Comparison of ENCODE assay signal across 1 cellular context in the genomic region with DNA sequence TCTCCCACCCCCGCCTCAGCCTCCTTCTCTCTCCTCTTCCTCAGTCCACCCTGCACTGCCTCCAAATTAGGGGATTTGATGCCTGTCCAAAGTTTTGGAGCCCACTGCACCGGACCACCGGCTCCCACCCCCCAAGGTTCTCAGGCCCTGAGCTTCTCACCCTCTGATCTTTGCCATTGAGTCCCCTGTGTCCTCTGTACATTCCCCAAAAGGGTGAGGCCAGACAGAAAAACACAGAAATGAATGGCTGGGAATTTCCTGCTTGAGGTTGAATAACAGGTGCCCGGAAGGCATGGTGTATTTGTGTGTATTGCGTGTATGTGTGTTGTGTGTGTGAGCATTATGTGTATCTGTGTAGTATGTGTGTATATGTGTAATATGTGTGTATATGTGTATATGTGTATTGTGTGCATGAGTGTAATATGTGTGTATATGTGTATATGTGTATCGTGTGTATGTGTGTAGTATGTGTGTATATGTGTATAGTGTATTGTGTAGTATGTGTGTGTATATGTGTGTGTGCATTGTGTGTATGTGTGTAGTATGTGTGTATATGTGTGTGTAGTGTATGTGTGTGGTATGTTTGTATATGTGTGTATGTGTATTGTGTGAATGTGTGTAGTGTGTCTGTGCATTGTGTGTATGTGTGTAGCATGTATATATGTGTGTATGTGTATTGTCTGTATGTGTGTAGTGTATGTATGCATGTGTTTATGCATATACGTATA.
A peak's percentile ranks its signal among the peaks of the same experiment; 100 is the strongest.
TF ChIP-seq lines count a peak whose summit lies in the region.

No MANE protein-coding gene starts in this region.

TF ChIP-seq in GM12878, 131 proteins besides CTCF, POLR2A, EP300 and RAD21 (continued from another document and continues in another):
- TF ChIP-seq CREM (IDR thresholded peaks at IDR 0.05; ENCODE audit: low read depth) (peak; percentile 92), YBX1 (IDR thresholded peaks at IDR 0.05) (no peak), SMARCA5 (IDR thresholded peaks at IDR 0.05) (peak; percentile 92), ESRRA (IDR thresholded peaks at IDR 0.05; ENCODE audit: low read length) (0 out of 2 replicates have a peak, but pooled peaks have one; percentile 26), GATAD2B (conservative IDR thresholded peaks at IDR 0.05; ENCODE audit: low read depth) (peak; percentile 91), ZNF217 (IDR thresholded peaks at IDR 0.05) (peak; percentile 59; the same call in 1 of the 2 replicates), TCF7 (IDR thresholded peaks at IDR 0.05; ENCODE audit: borderline replicate concordance) (peak; percentile 54), ZNF274 (IDR thresholded peaks at IDR 0.05; ENCODE audit: insufficient read depth, insufficient read length) (no peak), SIN3A (IDR thresholded peaks at IDR 0.05; ENCODE audit: low read depth, low read length) (no peak), JUNB (IDR thresholded peaks at IDR 0.05) (peak; percentile 97), CEBPB (IDR thresholded peaks at IDR 0.05; ENCODE audit: borderline replicate concordance in 1 of 2, low read depth in 2 of 2, low read length in 2 of 2) (no peak; a peak in 1 of 4 replicates), RAD51 (IDR thresholded peaks at IDR 0.05) (no peak), FOXK2 (IDR thresholded peaks at IDR 0.05) (peak; percentile 41; the same call in 1 of the 2 replicates), SMAD5 (IDR thresholded peaks at IDR 0.05; ENCODE audit: low read depth) (no peak), PML (IDR thresholded peaks at IDR 0.05; ENCODE audit: low read length) (no peak), SREBF2 (IDR thresholded peaks at IDR 0.05; ENCODE audit: low read length) (no peak), ZZZ3 (IDR thresholded peaks at IDR 0.05; ENCODE audit: control insufficient read depth, insufficient read length, low read depth) (no peak), FOXM1 (IDR thresholded peaks at IDR 0.05; ENCODE audit: low read depth, low read length) (peak; percentile 98), SMAD1 (IDR thresholded peaks at IDR 0.05; ENCODE audit: low read depth, partially characterized antibody) (no peak), SIX5 (IDR thresholded peaks at IDR 0.05; ENCODE audit: low read depth, low read length, severe bottlenecking) (no peak), ETV6 (conservative IDR thresholded peaks at IDR 0.05 in 1 of 2, IDR thresholded peaks at IDR 0.05 in 1 of 2; ENCODE audit: borderline replicate concordance in 1 of 2, low read depth in 1 of 2) (peak in 1 of 2 experiments; percentile 81; a peak in 2 of 4 replicates), MXI1 (IDR thresholded peaks at IDR 0.05; ENCODE audit: low read depth, low read length) (peak; percentile 35; the same call in 1 of the 2 replicates), NFYA (IDR thresholded peaks at IDR 0.05; ENCODE audit: borderline replicate concordance, low read depth, low read length) (no peak), HDAC6 (IDR thresholded peaks at IDR 0.05; ENCODE audit: unreplicated experiment) (no peak), MEF2A (IDR thresholded peaks at IDR 0.05; ENCODE audit: insufficient read depth, low read depth, low read length) (peak; percentile 63; the same call in 1 of the 2 replicates), CBX5 (IDR thresholded peaks at IDR 0.05; ENCODE audit: low read depth) (no peak), SRF (IDR thresholded peaks at IDR 0.05; ENCODE audit: low read depth in 2 of 2, low read length in 2 of 2) (no peak), HDGF (IDR thresholded peaks at IDR 0.05) (peak; percentile 97), ZBED1 (IDR thresholded peaks at IDR 0.05; ENCODE audit: borderline replicate concordance) (peak; percentile 85; the same call in 1 of the 2 replicates), PAX5 (IDR thresholded peaks at IDR 0.05; ENCODE audit: borderline replicate concordance, low read depth, low read length) (peak; percentile 67; the same call in 1 of the 2 replicates), SREBF1 (IDR thresholded peaks at IDR 0.05; ENCODE audit: low read length) (no peak), CBFB (IDR thresholded peaks at IDR 0.05; ENCODE audit: low read depth) (peak; percentile 75), ASH2L (IDR thresholded peaks at IDR 0.05; ENCODE audit: borderline replicate concordance, low read depth) (no peak), TCF3 (IDR thresholded peaks at IDR 0.05; ENCODE audit: borderline replicate concordance, insufficient read depth, low read depth, low read length) (peak; percentile 92), NR2C2 (IDR thresholded peaks at IDR 0.05; ENCODE audit: borderline replicate concordance, control insufficient read depth, insufficient read length, low read depth) (no peak), GABPA (IDR thresholded peaks at IDR 0.05; ENCODE audit: low read depth) (no peak), NR2C1 (IDR thresholded peaks at IDR 0.05) (no peak), CHD1 (IDR thresholded peaks at IDR 0.05; ENCODE audit: low read depth, low read length) (no peak), RUNX3 (IDR thresholded peaks at IDR 0.05; ENCODE audit: low read length) (peak; percentile 95), BMI1 (IDR thresholded peaks at IDR 0.05; ENCODE audit: borderline replicate concordance) (peak; percentile 56; the same call in 1 of the 2 replicates), MTA3 (IDR thresholded peaks at IDR 0.05; ENCODE audit: borderline replicate concordance, low read length) (peak; percentile 71; the same call in 1 of the 2 replicates), NFIC (IDR thresholded peaks at IDR 0.05; ENCODE audit: low read depth, low read length) (peak; percentile 97), POLR2AphosphoS2 (IDR thresholded peaks at IDR 0.05; ENCODE audit: low read depth, low read length) (no peak), KAT2A (conservative IDR thresholded peaks at IDR 0.05; ENCODE audit: control insufficient read depth, low read depth, low read length) (no peak), IKZF2 (IDR thresholded peaks at IDR 0.05) (peak; percentile 74 to 79)
- TF ChIP-seq, protein P1, sequence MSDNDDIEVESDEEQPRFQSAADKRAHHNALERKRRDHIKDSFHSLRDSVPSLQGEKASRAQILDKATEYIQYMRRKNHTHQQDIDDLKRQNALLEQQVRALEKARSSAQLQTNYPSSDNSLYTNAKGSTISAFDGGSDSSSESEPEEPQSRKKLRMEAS (IDR thresholded peaks at IDR 0.05; ENCODE audit: low read depth, low read length) = no peak
- TF ChIP-seq, protein P2, sequence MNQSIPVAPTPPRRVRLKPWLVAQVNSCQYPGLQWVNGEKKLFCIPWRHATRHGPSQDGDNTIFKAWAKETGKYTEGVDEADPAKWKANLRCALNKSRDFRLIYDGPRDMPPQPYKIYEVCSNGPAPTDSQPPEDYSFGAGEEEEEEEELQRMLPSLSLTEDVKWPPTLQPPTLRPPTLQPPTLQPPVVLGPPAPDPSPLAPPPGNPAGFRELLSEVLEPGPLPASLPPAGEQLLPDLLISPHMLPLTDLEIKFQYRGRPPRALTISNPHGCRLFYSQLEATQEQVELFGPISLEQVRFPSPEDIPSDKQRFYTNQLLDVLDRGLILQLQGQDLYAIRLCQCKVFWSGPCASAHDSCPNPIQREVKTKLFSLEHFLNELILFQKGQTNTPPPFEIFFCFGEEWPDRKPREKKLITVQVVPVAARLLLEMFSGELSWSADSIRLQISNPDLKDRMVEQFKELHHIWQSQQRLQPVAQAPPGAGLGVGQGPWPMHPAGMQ (IDR thresholded peaks at IDR 0.05; ENCODE audit: borderline replicate concordance) = no peak
- TF ChIP-seq, protein P3, sequence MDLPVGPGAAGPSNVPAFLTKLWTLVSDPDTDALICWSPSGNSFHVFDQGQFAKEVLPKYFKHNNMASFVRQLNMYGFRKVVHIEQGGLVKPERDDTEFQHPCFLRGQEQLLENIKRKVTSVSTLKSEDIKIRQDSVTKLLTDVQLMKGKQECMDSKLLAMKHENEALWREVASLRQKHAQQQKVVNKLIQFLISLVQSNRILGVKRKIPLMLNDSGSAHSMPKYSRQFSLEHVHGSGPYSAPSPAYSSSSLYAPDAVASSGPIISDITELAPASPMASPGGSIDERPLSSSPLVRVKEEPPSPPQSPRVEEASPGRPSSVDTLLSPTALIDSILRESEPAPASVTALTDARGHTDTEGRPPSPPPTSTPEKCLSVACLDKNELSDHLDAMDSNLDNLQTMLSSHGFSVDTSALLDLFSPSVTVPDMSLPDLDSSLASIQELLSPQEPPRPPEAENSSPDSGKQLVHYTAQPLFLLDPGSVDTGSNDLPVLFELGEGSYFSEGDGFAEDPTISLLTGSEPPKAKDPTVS (IDR thresholded peaks at IDR 0.05; ENCODE audit: low read depth, low read length) = no peak
- TF ChIP-seq, protein P4, sequence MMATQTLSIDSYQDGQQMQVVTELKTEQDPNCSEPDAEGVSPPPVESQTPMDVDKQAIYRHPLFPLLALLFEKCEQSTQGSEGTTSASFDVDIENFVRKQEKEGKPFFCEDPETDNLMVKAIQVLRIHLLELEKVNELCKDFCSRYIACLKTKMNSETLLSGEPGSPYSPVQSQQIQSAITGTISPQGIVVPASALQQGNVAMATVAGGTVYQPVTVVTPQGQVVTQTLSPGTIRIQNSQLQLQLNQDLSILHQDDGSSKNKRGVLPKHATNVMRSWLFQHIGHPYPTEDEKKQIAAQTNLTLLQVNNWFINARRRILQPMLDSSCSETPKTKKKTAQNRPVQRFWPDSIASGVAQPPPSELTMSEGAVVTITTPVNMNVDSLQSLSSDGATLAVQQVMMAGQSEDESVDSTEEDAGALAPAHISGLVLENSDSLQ (IDR thresholded peaks at IDR 0.05) = peak; percentile 68
- TF ChIP-seq, protein P5, sequence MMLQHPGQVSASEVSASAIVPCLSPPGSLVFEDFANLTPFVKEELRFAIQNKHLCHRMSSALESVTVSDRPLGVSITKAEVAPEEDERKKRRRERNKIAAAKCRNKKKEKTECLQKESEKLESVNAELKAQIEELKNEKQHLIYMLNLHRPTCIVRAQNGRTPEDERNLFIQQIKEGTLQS (IDR thresholded peaks at IDR 0.05; ENCODE audit: borderline replicate concordance, extremely low read depth, low read depth, low read length) = no peak
- TF ChIP-seq, protein P6, sequence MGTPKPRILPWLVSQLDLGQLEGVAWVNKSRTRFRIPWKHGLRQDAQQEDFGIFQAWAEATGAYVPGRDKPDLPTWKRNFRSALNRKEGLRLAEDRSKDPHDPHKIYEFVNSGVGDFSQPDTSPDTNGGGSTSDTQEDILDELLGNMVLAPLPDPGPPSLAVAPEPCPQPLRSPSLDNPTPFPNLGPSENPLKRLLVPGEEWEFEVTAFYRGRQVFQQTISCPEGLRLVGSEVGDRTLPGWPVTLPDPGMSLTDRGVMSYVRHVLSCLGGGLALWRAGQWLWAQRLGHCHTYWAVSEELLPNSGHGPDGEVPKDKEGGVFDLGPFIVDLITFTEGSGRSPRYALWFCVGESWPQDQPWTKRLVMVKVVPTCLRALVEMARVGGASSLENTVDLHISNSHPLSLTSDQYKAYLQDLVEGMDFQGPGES (IDR thresholded peaks at IDR 0.05) = no peak
- TF ChIP-seq, protein P7, sequence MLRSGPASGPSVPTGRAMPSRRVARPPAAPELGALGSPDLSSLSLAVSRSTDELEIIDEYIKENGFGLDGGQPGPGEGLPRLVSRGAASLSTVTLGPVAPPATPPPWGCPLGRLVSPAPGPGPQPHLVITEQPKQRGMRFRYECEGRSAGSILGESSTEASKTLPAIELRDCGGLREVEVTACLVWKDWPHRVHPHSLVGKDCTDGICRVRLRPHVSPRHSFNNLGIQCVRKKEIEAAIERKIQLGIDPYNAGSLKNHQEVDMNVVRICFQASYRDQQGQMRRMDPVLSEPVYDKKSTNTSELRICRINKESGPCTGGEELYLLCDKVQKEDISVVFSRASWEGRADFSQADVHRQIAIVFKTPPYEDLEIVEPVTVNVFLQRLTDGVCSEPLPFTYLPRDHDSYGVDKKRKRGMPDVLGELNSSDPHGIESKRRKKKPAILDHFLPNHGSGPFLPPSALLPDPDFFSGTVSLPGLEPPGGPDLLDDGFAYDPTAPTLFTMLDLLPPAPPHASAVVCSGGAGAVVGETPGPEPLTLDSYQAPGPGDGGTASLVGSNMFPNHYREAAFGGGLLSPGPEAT (IDR thresholded peaks at IDR 0.05; ENCODE audit: low read depth) = peak; percentile 92
- TF ChIP-seq, protein P8, sequence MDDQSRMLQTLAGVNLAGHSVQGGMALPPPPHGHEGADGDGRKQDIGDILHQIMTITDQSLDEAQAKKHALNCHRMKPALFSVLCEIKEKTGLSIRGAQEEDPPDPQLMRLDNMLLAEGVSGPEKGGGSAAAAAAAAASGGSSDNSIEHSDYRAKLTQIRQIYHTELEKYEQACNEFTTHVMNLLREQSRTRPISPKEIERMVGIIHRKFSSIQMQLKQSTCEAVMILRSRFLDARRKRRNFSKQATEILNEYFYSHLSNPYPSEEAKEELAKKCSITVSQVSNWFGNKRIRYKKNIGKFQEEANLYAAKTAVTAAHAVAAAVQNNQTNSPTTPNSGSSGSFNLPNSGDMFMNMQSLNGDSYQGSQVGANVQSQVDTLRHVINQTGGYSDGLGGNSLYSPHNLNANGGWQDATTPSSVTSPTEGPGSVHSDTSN (IDR thresholded peaks at IDR 0.05; ENCODE audit: insufficient replicate concordance, low read depth, low read length) = no peak
- TF ChIP-seq, protein P9, sequence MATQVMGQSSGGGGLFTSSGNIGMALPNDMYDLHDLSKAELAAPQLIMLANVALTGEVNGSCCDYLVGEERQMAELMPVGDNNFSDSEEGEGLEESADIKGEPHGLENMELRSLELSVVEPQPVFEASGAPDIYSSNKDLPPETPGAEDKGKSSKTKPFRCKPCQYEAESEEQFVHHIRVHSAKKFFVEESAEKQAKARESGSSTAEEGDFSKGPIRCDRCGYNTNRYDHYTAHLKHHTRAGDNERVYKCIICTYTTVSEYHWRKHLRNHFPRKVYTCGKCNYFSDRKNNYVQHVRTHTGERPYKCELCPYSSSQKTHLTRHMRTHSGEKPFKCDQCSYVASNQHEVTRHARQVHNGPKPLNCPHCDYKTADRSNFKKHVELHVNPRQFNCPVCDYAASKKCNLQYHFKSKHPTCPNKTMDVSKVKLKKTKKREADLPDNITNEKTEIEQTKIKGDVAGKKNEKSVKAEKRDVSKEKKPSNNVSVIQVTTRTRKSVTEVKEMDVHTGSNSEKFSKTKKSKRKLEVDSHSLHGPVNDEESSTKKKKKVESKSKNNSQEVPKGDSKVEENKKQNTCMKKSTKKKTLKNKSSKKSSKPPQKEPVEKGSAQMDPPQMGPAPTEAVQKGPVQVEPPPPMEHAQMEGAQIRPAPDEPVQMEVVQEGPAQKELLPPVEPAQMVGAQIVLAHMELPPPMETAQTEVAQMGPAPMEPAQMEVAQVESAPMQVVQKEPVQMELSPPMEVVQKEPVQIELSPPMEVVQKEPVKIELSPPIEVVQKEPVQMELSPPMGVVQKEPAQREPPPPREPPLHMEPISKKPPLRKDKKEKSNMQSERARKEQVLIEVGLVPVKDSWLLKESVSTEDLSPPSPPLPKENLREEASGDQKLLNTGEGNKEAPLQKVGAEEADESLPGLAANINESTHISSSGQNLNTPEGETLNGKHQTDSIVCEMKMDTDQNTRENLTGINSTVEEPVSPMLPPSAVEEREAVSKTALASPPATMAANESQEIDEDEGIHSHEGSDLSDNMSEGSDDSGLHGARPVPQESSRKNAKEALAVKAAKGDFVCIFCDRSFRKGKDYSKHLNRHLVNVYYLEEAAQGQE (IDR thresholded peaks at IDR 0.05; ENCODE audit: low read depth, low read length) = peak; percentile 41; the same call in 1 of the 2 replicates
